8 cellular contexts compared by ENCODE assay signal in genomic region chr16:1351582-1352362, GRCh38. TPM values are rescaled to one million over a fixed set of nuclear protein-coding genes. Genes with fewer than 3 reads are reported as not detected.
A peak's percentile ranks its signal among the peaks of the same experiment; 100 is the strongest.
DNase-seq lines count a peak whose midpoint lies in the region; ATAC-seq lines count a peak whose summit lies in the region.

TSS of gene GNPTG (plus strand) at chr16:1351931. CDS start at chr16:1351966, 35 bp downstream.
TSS of gene TSR3 (minus strand) at chr16:1351878. CDS start at chr16:1351804, 74 bp downstream.

- DNase-seq in AML-193 (lab: John Stamatoyannopoulos, UW) (peak; percentile 72 to 75), NCI-H748 (lab: John Stamatoyannopoulos, UW; ENCODE audit: unreplicated experiment) (peak; percentile 87), lung microvascular endothelial cell (ENCODE audit: low read depth in 2 of 2) (peak; percentile 92 to 94)
- peak; percentile 46 to 79 for DNase-seq in activated CD8-positive, alpha-beta memory T cell treated with anti-CD3 and anti-CD28 coated beads for 1 hour (ENCODE audit: extremely low read depth in 1 of 2, low read depth in 1 of 2)
- peak; percentile 81 for DNase-seq in effector CD4-positive, alpha-beta T cell
- peak; percentile 66 to 81 (median 72) for DNase-seq in stimulated activated CD4-positive, alpha-beta T cell treated with anti-CD3 and anti-CD28 coated beads, TNF-alpha, amount 100 ng/mL, for 24 hours (ENCODE audit: low read depth in 3 of 3)

- ATAC-seq in GM18909 (IDR thresholded peaks at IDR 0.05; ENCODE audit: poor library complexity, unreplicated experiment) (peak; percentile 77), HG03175 (IDR thresholded peaks at IDR 0.05; ENCODE audit: unreplicated experiment) (peak; percentile 75)

RNA-seq across cellular contexts. Expression of gene GNPTG, which starts in this region (rescaled TPM):
- 19.2 and 31.7 TPM in 2 replicates for total RNA-seq in lung microvascular endothelial cell

RNA-seq across cellular contexts. Expression of gene TSR3, which starts in this region (rescaled TPM):
- total RNA-seq in lung microvascular endothelial cell: 47.7 and 67.3 TPM in 2 replicates

Comparison
In these comparisons a context has a peak if more than half of its experiments do, and no peak if none do; other contexts are left out.
1. Peak in every context shown above with its lines: DNase-seq and ATAC-seq.